In genomic region chr7:158506626-158507025, GRCh38 we compare ENCODE assay signal across 26 cellular contexts.
DNase-seq lines count a peak whose midpoint lies in the region; ATAC-seq and TF ChIP-seq lines count a peak whose summit lies in the region.
"Had no signal": no experiment of that assay in that cellular context is flagged by ENCODE, and none has a peak within 500 bp of the region (broad histone marks: within the 10 kb centered on the region; RNA-seq: fewer than 3 reads in every experiment).

No MANE protein-coding gene starts in this region.

- no peak overlapping the region for H3K4me2 ChIP-seq in neuronal stem cell (ENCODE audit: insufficient read depth, low read length, poor library complexity, severe bottlenecking)
- H3K4me2 ChIP-seq: BLaER1 had no signal

- TF ChIP-seq CTCF in left ventricle myocardium inferior (IDR thresholded peaks at IDR 0.05; ENCODE audit: borderline replicate concordance), result no peak
- no peak for TF ChIP-seq CTCF in chondrocyte (IDR thresholded peaks at IDR 0.05)
- TF ChIP-seq CTCF in sigmoid colon (IDR thresholded peaks at IDR 0.05), result no peak

- no peak overlapping the region for H3K18ac ChIP-seq in neuronal stem cell (ENCODE audit: low read length)

- no peak overlapping the region for H3K9ac ChIP-seq in neuronal stem cell (ENCODE audit: low read depth, low read length, poor library complexity)
- H3K9ac ChIP-seq: BLaER1 had no signal

- H2BK120ac ChIP-seq in neuronal stem cell (ENCODE audit: low read depth, low read length), result no peak overlapping the region

- H2AK5ac ChIP-seq in neuronal stem cell (ENCODE audit: low read depth, low read length), result peak overlapping the region; percentile 49

- peak overlapping the region; percentile 6 for H3K23ac ChIP-seq in neuronal stem cell (ENCODE audit: low read depth, low read length, poor library complexity)

- H2BK5ac ChIP-seq in neuronal stem cell (ENCODE audit: low read length), result no peak overlapping the region

- no peak overlapping the region for H4K8ac ChIP-seq in neuronal stem cell (ENCODE audit: low read depth, low read length)

- intact Hi-C loops in Right ventricle myocardium inferior (cut with DNase I) (no loop called here), left ventricle myocardium inferior (cut with micrococcal nuclease) (no loop called here), aorta (cut with DNase I) (no loop called here), sigmoid colon (cut with DNase I) (no loop called here)

- ATAC-seq in Right ventricle myocardium inferior (no peak), aorta (ENCODE audit: low FRiP score) (peak; percentile 15), GM18868 (IDR thresholded peaks at IDR 0.05; ENCODE audit: unreplicated experiment) (no peak)
- ATAC-seq: GM12878 had no signal

- peak; percentile 50 for DNase-seq in Right ventricle myocardium inferior (ENCODE audit: missing footprints)
- no peak for DNase-seq in left ventricle myocardium inferior
- peak; percentile 86 for DNase-seq in chondrocyte (ENCODE audit: low spot score)
- no peak for DNase-seq in neuronal stem cell (ENCODE audit: low spot score)
- no peak for DNase-seq in aorta
- no peak for DNase-seq in sigmoid colon
- DNase-seq in cerebellar nuclear complex (lab: John Stamatoyannopoulos, UW), result no peak
- DNase-seq: 8988T; ACHN; BE2C; C1 segment of cervical spinal cord; CD4-positive, alpha-beta memory T cell; CD4-positive, CD25-positive, alpha-beta regulatory T cell; CD8-positive, alpha-beta memory T cell; COR-L47; DMS 273 treated with DMSO at 0.1 percent for 48 hours; DMS153; DMS53; DMS79; DND-41; EL; GDM1 had no signal

- H4K91ac ChIP-seq in neuronal stem cell (ENCODE audit: low read depth, low read length, poor library complexity), result peak overlapping the region; percentile 59

- no peak overlapping the region for H2BK12ac ChIP-seq in neuronal stem cell (ENCODE audit: low read length)

- no peaks in the 10 kb centered on the region for H3K4me1 ChIP-seq in left ventricle myocardium inferior
- peaks cover 0 to 1% of the 10 kb centered on the region in 2 donors for H3K4me1 ChIP-seq in neuronal stem cell (ENCODE audit: control insufficient read depth in 2 of 2, insufficient read depth in 1 of 2, low read depth in 1 of 2, low read length in 2 of 2)
- H3K4me1 ChIP-seq in aorta (ENCODE audit: control insufficient read depth in 1 of 2, insufficient read depth in 2 of 2, low read length in 2 of 2), result no peaks in the 10 kb centered on the region
- no peaks in the 10 kb centered on the region for H3K4me1 ChIP-seq in sigmoid colon
- H3K4me1 ChIP-seq: BE2C, BLaER1 had no signal

- no peak overlapping the region for H3K14ac ChIP-seq in neuronal stem cell (ENCODE audit: low read length)

- no peaks in the 10 kb centered on the region for H3K4me1 Mint-ChIP-seq in chondrocyte (ENCODE audit: low read depth)
- H3K4me1 Mint-ChIP-seq: CD4-positive, CD25-positive, alpha-beta regulatory T cell; CD8-positive, alpha-beta memory T cell had no signal

- peaks cover 73% of the 10 kb centered on the region for H3K27me3 ChIP-seq in left ventricle myocardium inferior (ENCODE audit: low read depth)
- H3K27me3 ChIP-seq in neuronal stem cell (ENCODE audit: control insufficient read depth in 3 of 3, insufficient read depth in 3 of 3, low read depth in 1 of 3, low read length in 3 of 3), result peaks cover 0 to 5% (median 2%) of the 10 kb centered on the region in 3 experiments
- H3K27me3 ChIP-seq in aorta (ENCODE audit: control insufficient read depth in 1 of 2, insufficient read depth in 2 of 2, low read length in 1 of 2), result no peaks in the 10 kb centered on the region
- H3K27me3 ChIP-seq in sigmoid colon, result peaks cover 0 to 3% (median 0%) of the 10 kb centered on the region in 3 donors
- H3K27me3 ChIP-seq: BE2C, BLaER1 had no signal

- no peak overlapping the region for H3K4ac ChIP-seq in neuronal stem cell (ENCODE audit: low read length)

- no peak overlapping the region for H3K4me3 Mint-ChIP-seq in chondrocyte (ENCODE audit: unreplicated experiment)
- H3K4me3 Mint-ChIP-seq: CD14-positive monocyte; CD4-positive, alpha-beta memory T cell; CD4-positive, CD25-positive, alpha-beta regulatory T cell; CD8-positive, alpha-beta memory T cell had no signal

- no peak overlapping the region for H2BK15ac ChIP-seq in neuronal stem cell (ENCODE audit: low read length)

- H3K9me3 ChIP-seq in left ventricle myocardium inferior (replicated peaks) (peaks cover 36% of the 10 kb centered on the region), neuronal stem cell (replicated peaks in 1 of 2; ENCODE audit: control insufficient read depth in 2 of 2, insufficient read depth in 1 of 2, low read depth in 1 of 2, low read length in 2 of 2) (peaks cover 6 to 11% of the 10 kb centered on the region in 2 donors), aorta (ENCODE audit: control insufficient read depth, low read length) (peaks cover 13% of the 10 kb centered on the region), sigmoid colon (peaks cover 0 to 10% (median 8%) of the 10 kb centered on the region in 4 donors)
- H3K9me3 ChIP-seq: BE2C had no signal

- peaks cover 37% of the 10 kb centered on the region for H3K9me3 Mint-ChIP-seq in chondrocyte (ENCODE audit: low read depth)

- H3K27me3 Mint-ChIP-seq in chondrocyte (ENCODE audit: low read depth), result peaks cover 4% of the 10 kb centered on the region
- H3K27me3 Mint-ChIP-seq: CD4-positive, CD25-positive, alpha-beta regulatory T cell had no signal

- H3K36me3 ChIP-seq in left ventricle myocardium inferior (no peaks in the 10 kb centered on the region), neuronal stem cell (replicated peaks in 1 of 2; ENCODE audit: control insufficient read depth in 2 of 2, insufficient read depth in 2 of 2, low read length in 2 of 2) (no peaks in the 10 kb centered on the region), aorta (ENCODE audit: control insufficient read depth in 1 of 2, insufficient read depth in 2 of 2, low read length in 1 of 2) (no peaks in the 10 kb centered on the region), sigmoid colon (no peaks in the 10 kb centered on the region)
- H3K36me3 ChIP-seq: BE2C, BLaER1 had no signal

- H3K27ac ChIP-seq in left ventricle myocardium inferior (replicated peaks), result no peak overlapping the region
- H3K27ac ChIP-seq in neuronal stem cell (replicated peaks; ENCODE audit: low read length), result no peak overlapping the region
- H3K27ac ChIP-seq in aorta (ENCODE audit: low read depth in 1 of 2, low read length in 2 of 2), result no peak overlapping the region
- H3K27ac ChIP-seq in sigmoid colon, result no peak overlapping the region
- H3K27ac ChIP-seq: BLaER1 had no signal

- no peak overlapping the region for H3K27ac Mint-ChIP-seq in chondrocyte (ENCODE audit: unreplicated experiment)
- H3K27ac Mint-ChIP-seq: CD4-positive, alpha-beta memory T cell; CD8-positive, alpha-beta memory T cell had no signal

- TF ChIP-seq EP300 in sigmoid colon (IDR thresholded peaks at IDR 0.05), result no peak

- H2AFZ ChIP-seq in neuronal stem cell (ENCODE audit: low read length), result no peak overlapping the region

- H3K4me3 ChIP-seq in left ventricle myocardium inferior (no peak overlapping the region), neuronal stem cell (ENCODE audit: low read length in 2 of 2) (no peak overlapping the region), aorta (ENCODE audit: low read length in 2 of 2) (no peak overlapping the region), sigmoid colon (no peak overlapping the region)
- H3K4me3 ChIP-seq: BLaER1, GM12878 had no signal

- no peaks in the 10 kb centered on the region for H3K79me1 ChIP-seq in neuronal stem cell (ENCODE audit: low read depth, low read length)

- H3K36me3 Mint-ChIP-seq in chondrocyte (ENCODE audit: low read depth), result peaks cover under 1% of the 10 kb centered on the region
- H3K36me3 Mint-ChIP-seq: CD14-positive monocyte; CD4-positive, CD25-positive, alpha-beta regulatory T cell had no signal

- WGBS in neuronal stem cell (ENCODE audit: extremely low coverage in 2 of 2, insufficient read length in 2 of 2, insufficient replicate concordance in 1 of 2), 2 donors, result no CpG with 5 or more reads among the region's 12 CpGs
- 93 to 96% methylated on average over 12 of the region's 12 CpGs for WGBS in aorta, 2 donors
- 96 to 97% methylated on average over 12 of the region's 12 CpGs for WGBS in sigmoid colon, 2 donors

- TF ChIP-seq POLR2A in sigmoid colon (IDR thresholded peaks at IDR 0.05), result no peak

Comparison
In these comparisons a context has a peak if more than half of its experiments do, and no peak if none do; other contexts are left out.
1. DNase-seq: peak in Right ventricle myocardium inferior (single experiment) and chondrocyte (single experiment); none in left ventricle myocardium inferior (single experiment), neuronal stem cell (single experiment), aorta (0 of 2), sigmoid colon (single experiment) and cerebellar nuclear complex (0 of 2).